Comparison of ENCODE assay signal across 8 cellular contexts in the genomic region with DNA sequence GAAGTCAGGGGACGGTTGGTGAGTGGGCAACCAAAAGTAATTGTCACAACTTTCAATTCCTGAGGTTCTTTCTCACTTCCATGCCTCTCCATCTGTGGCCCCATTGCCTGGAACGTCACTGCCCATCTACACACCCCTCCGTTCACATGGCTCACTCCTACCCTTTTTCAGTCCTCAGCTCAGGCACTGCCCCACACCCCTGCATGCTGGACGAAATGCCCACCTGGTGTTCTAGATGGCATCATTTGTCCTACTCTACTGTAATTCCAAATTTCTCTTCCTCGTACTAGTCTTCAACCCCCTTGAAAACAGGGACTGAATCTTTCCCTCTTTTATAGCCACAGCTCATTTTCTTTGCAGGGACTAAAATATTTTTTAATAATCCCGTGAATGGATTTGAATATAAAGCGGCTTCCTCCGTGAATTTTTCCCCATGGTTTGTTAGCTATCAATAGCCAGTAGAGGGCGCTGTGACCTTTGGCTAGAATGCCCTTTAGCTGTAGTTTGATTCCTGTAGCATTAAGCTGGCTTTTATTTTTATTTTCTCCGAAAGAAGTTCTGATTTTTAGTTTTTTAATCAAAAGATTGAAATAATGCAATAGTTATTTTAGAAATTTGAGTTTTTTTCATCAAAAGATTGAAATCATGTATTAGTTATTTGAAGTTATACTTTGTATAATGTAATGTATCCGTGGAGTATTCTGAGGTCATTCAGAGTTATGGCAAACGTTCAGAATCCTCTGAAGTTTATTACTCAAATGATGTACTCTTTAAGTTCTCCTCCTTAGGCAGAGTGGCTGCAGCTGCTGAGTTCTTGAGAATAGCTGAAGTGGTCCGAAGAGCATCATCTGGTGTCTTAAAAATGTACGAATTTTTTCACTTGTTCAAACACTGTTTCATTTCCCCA.
DNase-seq lines count a peak whose midpoint lies in the region; ATAC-seq and TF ChIP-seq lines count a peak whose summit lies in the region.

No MANE protein-coding gene starts in this region.

- H3K4me1 ChIP-seq in RWPE2 (ENCODE audit: insufficient read depth, poor library complexity, severe bottlenecking) (no peaks in the 10 kb centered on the region), tibial artery (peaks cover 0 to 4% (median 0%) of the 10 kb centered on the region in 4 donors)

- H3K36me3 ChIP-seq in RWPE2 (ENCODE audit: low read depth), result no peaks in the 10 kb centered on the region
- H3K36me3 ChIP-seq in tibial artery, result no peaks in the 10 kb centered on the region

- H3K27ac ChIP-seq in RWPE2 (ENCODE audit: poor library complexity, severe bottlenecking), result no peak overlapping the region
- no peak overlapping the region for H3K27ac ChIP-seq in tibial artery

- 0 out of 3 replicates have a peak, but pooled peaks have one; percentile 36 for ATAC-seq in RWPE2 (ENCODE audit: low read depth)
- no peak for ATAC-seq in HG03095 (IDR thresholded peaks at IDR 0.05; ENCODE audit: unreplicated experiment)

- peak; percentile 76 for DNase-seq in COR-L47 (lab: John Stamatoyannopoulos, UW)
- peak; percentile 14 for DNase-seq in GM19238 (ENCODE audit: insufficient read length, low spot score)
- DNase-seq in LoVo (ENCODE audit: low spot score), result peak; percentile 66
- no peak for DNase-seq in RWPE2 (ENCODE audit: low spot score)
- peak; percentile 75 for DNase-seq in dedifferentiated amniotic fluid mesenchymal stem cell (ENCODE audit: extremely low spot score)
- peak; percentile 76 for DNase-seq in midbrain (lab: John Stamatoyannopoulos, UW)
- no peak for DNase-seq in tibial artery

- intact Hi-C loops in tibial artery (cut with DNase I; ENCODE audit: low total_unique reads), result loop anchor here (5.0 kb wide), 1 partner anchor 401 kb away; no protein-coding TSS in a partner anchor

- TF ChIP-seq CTCF in RWPE2 (IDR thresholded peaks at IDR 0.05; ENCODE audit: poor library complexity, severe bottlenecking) (peak; percentile 90), tibial artery (IDR thresholded peaks at IDR 0.05) (peak; percentile 76 to 80)

- no peak overlapping the region for H3K4me3 ChIP-seq in RWPE2 (ENCODE audit: severe bottlenecking)
- H3K4me3 ChIP-seq in tibial artery, result no peak overlapping the region

- H3K27me3 ChIP-seq in RWPE2 (ENCODE audit: insufficient read depth, poor library complexity, severe bottlenecking), result no peaks in the 10 kb centered on the region
- peaks cover 0 to 5% of the 10 kb centered on the region in 2 donors for H3K27me3 ChIP-seq in tibial artery

- H3K9me3 ChIP-seq in RWPE2 (ENCODE audit: severe bottlenecking) (no peaks in the 10 kb centered on the region), tibial artery (no peaks in the 10 kb centered on the region)

Comparison
In these comparisons a context has a peak if more than half of its experiments do, and no peak if none do; other contexts are left out.
1. DNase-seq: peak in COR-L47 (single experiment), GM19238 (single experiment), LoVo (single experiment), dedifferentiated amniotic fluid mesenchymal stem cell (single experiment) and midbrain (single experiment); none in RWPE2 (single experiment) and tibial artery (0 of 2).